Comparison of ENCODE assay signal across 12 cellular contexts in the genomic region with DNA sequence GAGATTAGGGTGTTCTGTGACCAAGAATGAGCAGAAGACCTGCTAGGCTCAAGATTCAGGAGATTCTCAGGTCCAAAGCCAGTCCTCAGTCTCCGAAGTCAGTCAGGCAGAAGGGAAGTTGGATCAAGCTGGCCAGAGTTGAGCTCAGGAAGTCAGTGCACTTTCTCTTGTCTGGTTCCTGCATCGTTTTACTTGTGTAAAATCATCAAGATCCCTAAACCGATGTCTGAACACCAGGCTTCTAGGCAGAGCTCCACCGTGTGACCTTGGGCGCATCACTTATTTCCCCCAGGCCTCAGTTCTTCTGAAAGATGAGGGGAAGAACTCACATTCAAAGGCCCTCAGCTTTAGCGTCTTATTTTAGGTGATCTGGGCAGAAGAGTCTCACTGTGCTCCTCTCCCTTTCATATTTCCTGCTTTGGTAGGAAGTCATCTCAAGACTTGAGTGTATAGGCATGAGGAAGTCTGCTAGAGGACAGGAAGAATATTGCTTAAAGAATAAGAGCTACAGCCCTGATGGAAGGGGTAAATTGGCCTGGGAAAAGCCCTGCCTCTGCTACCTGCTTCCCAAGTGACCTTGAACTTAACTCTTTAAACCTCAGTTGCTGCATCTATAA. TPM values are rescaled to one million over a fixed set of nuclear protein-coding genes. Genes with fewer than 3 reads are reported as not detected.
DNase-seq lines count a peak whose midpoint lies in the region; ATAC-seq, FAIRE-seq and TF ChIP-seq lines count a peak whose summit lies in the region.
"Had no signal": no experiment of that assay in that cellular context is flagged by ENCODE, and none has a peak within 500 bp of the region (broad histone marks: within the 10 kb centered on the region; RNA-seq: fewer than 3 reads in every experiment).

No MANE protein-coding gene starts in this region.

- TF ChIP-seq EP300 in stomach (IDR thresholded peaks at IDR 0.05) (no peak), suprapubic skin (IDR thresholded peaks at IDR 0.05) (no peak)

- H3K27ac ChIP-seq in keratinocyte (ENCODE audit: control insufficient read depth, insufficient read depth, low read length) (peak overlapping the region; percentile 67), stomach (peak overlapping the region in 4 of 5 donors; percentile 5 to 56 (median 48)), suprapubic skin (no peak overlapping the region)

- dilution Hi-C loops in keratinocyte (cut with MboI; ENCODE audit: extremely low pct_ligation_motif_present, low sequenced_read_pairs), result no loop called here

- H4K20me1 ChIP-seq in keratinocyte (ENCODE audit: control insufficient read depth, extremely low read depth, insufficient read depth, low read length), result no peaks in the 10 kb centered on the region

- H3K36me3 ChIP-seq in keratinocyte (ENCODE audit: control insufficient read depth in 2 of 2, extremely low read depth in 1 of 2, insufficient read depth in 2 of 2, low read length in 2 of 2) (peaks cover 0 to 8% of the 10 kb centered on the region in 2 experiments), stomach (no peaks in the 10 kb centered on the region), suprapubic skin (no peaks in the 10 kb centered on the region)
- H3K36me3 ChIP-seq: Peyer's patch had no signal

- no peak for ATAC-seq in WTC11
- ATAC-seq in GM18873 (IDR thresholded peaks at IDR 0.05; ENCODE audit: low FRiP score, unreplicated experiment), result no peak

- no peak for TF ChIP-seq CTCF in WTC11 (IDR thresholded peaks at IDR 0.05)
- TF ChIP-seq CTCF in keratinocyte (optimal IDR thresholded peaks at IDR 0.05 in 1 of 3, IDR thresholded peaks at IDR 0.05 in 1 of 3, conservative IDR thresholded peaks at IDR 0.05 in 1 of 3; ENCODE audit: extremely low read depth in 1 of 3, insufficient read depth in 2 of 3, low read length in 3 of 3), result no peak
- TF ChIP-seq CTCF in stomach (IDR thresholded peaks at IDR 0.05), result no peak
- TF ChIP-seq CTCF in suprapubic skin (IDR thresholded peaks at IDR 0.05), result no peak

- no peak for DNase-seq in activated naive CD4-positive, alpha-beta T cell treated with anti-CD3 and anti-CD28 coated beads, Interleukin-2, amount 10 ng/mL, durations not matched to agents 7 days and 5 days
- DNase-seq in activated naive CD4-positive, alpha-beta T cell treated with Interleukin-2 at 50 U/mL for 16 hours, result no peak
- no peak for DNase-seq in WTC11 (ENCODE audit: low spot score)
- DNase-seq in keratinocyte (ENCODE audit: low read depth, low spot score), result no peak
- DNase-seq in stomach, result no peak
- no peak for DNase-seq in suprapubic skin (ENCODE audit: low spot score in 2 of 2)
- no peak for DNase-seq in retina
- DNase-seq: caudate nucleus, midbrain, Peyer's patch, testis had no signal

- H3K9me3 ChIP-seq in keratinocyte (ENCODE audit: control insufficient read depth, low read depth, low read length) (no peaks in the 10 kb centered on the region), stomach (no peaks in the 10 kb centered on the region), suprapubic skin (no peaks in the 10 kb centered on the region)
- H3K9me3 ChIP-seq: Peyer's patch, testis had no signal

- no peaks in the 10 kb centered on the region for H3K27me3 Mint-ChIP-seq in activated naive CD4-positive, alpha-beta T cell treated with anti-CD3 and anti-CD28 coated beads, Interleukin-2, amount 10 ng/mL, durations not matched to agents 7 days and 5 days
- H3K27me3 Mint-ChIP-seq in WTC11 (ENCODE audit: low read depth), result no peaks in the 10 kb centered on the region

- POLR2A ChIA-PET in WTC11 (lab: Charles Lee), result interaction anchor here (0.6 kb wide), 1 partner anchor 361 kb away, joined by 3 read pairs; no protein-coding TSS in a partner anchor

- H3K4me2 ChIP-seq in keratinocyte (ENCODE audit: control insufficient read depth, extremely low read depth, insufficient read depth, low read depth, low read length), result peak overlapping the region; percentile 39

- no peak overlapping the region for H3K4me3 ChIP-seq in keratinocyte (ENCODE audit: control insufficient read depth in 2 of 3, extremely low read depth in 1 of 3, insufficient read depth in 2 of 3, low read depth in 1 of 3, low read length in 3 of 3)
- no peak overlapping the region for H3K4me3 ChIP-seq in stomach
- no peak overlapping the region for H3K4me3 ChIP-seq in suprapubic skin
- H3K4me3 ChIP-seq: Peyer's patch, testis had no signal

- H3K9me1 ChIP-seq in keratinocyte (ENCODE audit: control insufficient read depth, extremely low read depth, insufficient read depth, low read length), result peaks cover 2% of the 10 kb centered on the region

- whole genome bisulfite sequencing in stomach, 5 donors, result 64 to 79% (median 74%) methylated on average over 6 of the region's 6 CpGs
- 77% methylated on average over 6 of the region's 6 CpGs for WGBS in suprapubic skin

- H2AFZ ChIP-seq in keratinocyte (ENCODE audit: control insufficient read depth, low read length), result no peak overlapping the region

- peaks cover 67% of the 10 kb centered on the region for H3K79me2 ChIP-seq in keratinocyte (ENCODE audit: control insufficient read depth, insufficient read depth, low read length)

- intact Hi-C loops in stomach (cut with DNase I; ENCODE audit: low total_unique reads), result no loop called here

- TF ChIP-seq POLR2A in stomach (IDR thresholded peaks at IDR 0.05) (no peak), suprapubic skin (IDR thresholded peaks at IDR 0.05) (no peak)

- H3K4me1 Mint-ChIP-seq in activated naive CD4-positive, alpha-beta T cell treated with anti-CD3 and anti-CD28 coated beads, Interleukin-2, amount 10 ng/mL, durations not matched to agents 7 days and 5 days, result peaks cover 49% of the 10 kb centered on the region
- peaks cover 47% of the 10 kb centered on the region for H3K4me1 Mint-ChIP-seq in WTC11

- CTCF ChIA-PET in activated naive CD4-positive, alpha-beta T cell treated with anti-CD3 and anti-CD28 coated beads, Interleukin-2, amount 10 ng/mL, durations not matched to agents 7 days and 5 days (lab: Charles Lee), result interaction anchor here (1.2 to 1.6 kb wide), 4 partner anchors 11 to 20 kb away, joined by 4 to 6 read pairs (median 4); no protein-coding TSS in a partner anchor
- CTCF ChIA-PET in WTC11 (lab: Charles Lee), result interaction anchor here (1.0 to 1.5 kb wide), 3 partner anchors 12 to 171 kb away, joined by 3 to 10 read pairs (median 5); no protein-coding TSS in a partner anchor

- H3K4me1 ChIP-seq in keratinocyte (ENCODE audit: control insufficient read depth, extremely low read depth, insufficient read depth, low read length) (peaks cover 84% of the 10 kb centered on the region), stomach (peaks cover 10 to 58% (median 33%) of the 10 kb centered on the region in 4 donors), suprapubic skin (peaks cover 66% of the 10 kb centered on the region)

- H3K9me3 Mint-ChIP-seq in activated naive CD4-positive, alpha-beta T cell treated with anti-CD3 and anti-CD28 coated beads, Interleukin-2, amount 10 ng/mL, durations not matched to agents 7 days and 5 days, result no peaks in the 10 kb centered on the region
- no peaks in the 10 kb centered on the region for H3K9me3 Mint-ChIP-seq in WTC11

- H3K9ac ChIP-seq in keratinocyte (ENCODE audit: control insufficient read depth, extremely low read depth, insufficient read depth, low read length), result peak overlapping the region; percentile 17

- peaks cover 2% of the 10 kb centered on the region for H3K36me3 Mint-ChIP-seq in activated naive CD4-positive, alpha-beta T cell treated with anti-CD3 and anti-CD28 coated beads, Interleukin-2, amount 10 ng/mL, durations not matched to agents 7 days and 5 days
- H3K36me3 Mint-ChIP-seq in WTC11, result no peaks in the 10 kb centered on the region

- peak overlapping the region; percentile 25 for H3K4me3 Mint-ChIP-seq in activated naive CD4-positive, alpha-beta T cell treated with anti-CD3 and anti-CD28 coated beads, Interleukin-2, amount 10 ng/mL, durations not matched to agents 7 days and 5 days
- no peak overlapping the region for H3K4me3 Mint-ChIP-seq in WTC11

- H3K27me3 ChIP-seq in keratinocyte (ENCODE audit: control insufficient read depth, extremely low read depth, insufficient read depth, low read length), result no peaks in the 10 kb centered on the region
- no peaks in the 10 kb centered on the region for H3K27me3 ChIP-seq in stomach
- H3K27me3 ChIP-seq in suprapubic skin, result no peaks in the 10 kb centered on the region
- H3K27me3 ChIP-seq: Peyer's patch, testis had no signal

- FAIRE-seq in keratinocyte (lab: Jason Lieb, UNC), result peak; percentile 82

- H3K27ac Mint-ChIP-seq in activated naive CD4-positive, alpha-beta T cell treated with anti-CD3 and anti-CD28 coated beads, Interleukin-2, amount 10 ng/mL, durations not matched to agents 7 days and 5 days, result peak overlapping the region; percentile 87
- peak overlapping the region; percentile 89 for H3K27ac Mint-ChIP-seq in WTC11

TF ChIP-seq in WTC11, 78 proteins besides CTCF, POLR2A, EP300 and RAD21 (continues in another document):
- no peak for TF ChIP-seq ESRRA (CRISPR knock-in tag; IDR thresholded peaks at IDR 0.05; ENCODE audit: borderline replicate concordance)

RNA-seq across cellular contexts. Expression of gene NF2, which starts 20.2 kb away (rescaled TPM):
- total RNA-seq in WTC11 (2021) (56.2 to 56.9 TPM (median 56.8 TPM) in 3 replicates), stomach (10 to 100 TPM; 16.9 to 37.6 (median 20.3) TPM), suprapubic skin (10 to 100 TPM; 32.4 to 36.8 (median 34.4) TPM)
- polyA plus RNA-seq in keratinocyte (23.2 to 112 TPM (median 50.2 TPM) in 3 replicates), stomach (1 to 10 TPM; 5.8 to 8.4 (median 8.3) TPM)
- polyA plus RNA-seq in keratinocyte (2011; ENCODE audit: low read depth), result 13.5 TPM
- polyA plus RNA-seq in keratinocyte (2011; cell fraction: cytosol; rRNA removed), result 52.7 and 56.2 TPM in 2 replicates
- 72.7 and 76.5 TPM in 2 replicates for polyA plus RNA-seq in keratinocyte (2011; cell fraction: nucleus; rRNA removed)
- 17.9 and 74.8 TPM in 2 replicates for polyA plus RNA-seq in keratinocyte (2012; ENCODE audit: low replicate concordance)
- 47.2 to 164 TPM (median 91.6 TPM) in 3 replicates for polyA minus RNA-seq in keratinocyte
- 77.5 TPM for polyA minus RNA-seq in keratinocyte (2011; cell fraction: cytosol; rRNA and poly(A)+ RNA removed)
- polyA minus RNA-seq in keratinocyte (2011; cell fraction: nucleus; rRNA and poly(A)+ RNA removed), result 46.5 and 81.8 TPM in 2 replicates

RNA-seq across cellular contexts. Expression of gene NIPSNAP1, which starts 42.7 kb away (rescaled TPM):
- total RNA-seq in WTC11 (2021) (153 to 224 TPM (median 217 TPM) in 3 replicates), stomach (10 to 100 TPM in 4 of 5 donors, 1 to 10 TPM in 1; 7.1 to 58.9 (median 24.4) TPM), suprapubic skin (10 to 100 TPM; 13.1 to 38.3 (median 20.9) TPM)
- polyA plus RNA-seq in keratinocyte (58.3 to 63.1 TPM (median 61.3 TPM) in 3 replicates), stomach (10 to 100 TPM; 23.1 to 37.3 (median 30.7) TPM)
- 10.3 TPM for polyA plus RNA-seq in keratinocyte (2011; ENCODE audit: low read depth)
- polyA plus RNA-seq in keratinocyte (2011; cell fraction: cytosol; rRNA removed), result 55.8 and 56.6 TPM in 2 replicates
- polyA plus RNA-seq in keratinocyte (2011; cell fraction: nucleus; rRNA removed), result 38.1 and 43.8 TPM in 2 replicates
- polyA plus RNA-seq in keratinocyte (2012; ENCODE audit: low replicate concordance), result 20.6 and 59.3 TPM in 2 replicates
- 35.8 to 47.7 TPM (median 43.7 TPM) in 3 replicates for polyA minus RNA-seq in keratinocyte
- polyA minus RNA-seq in keratinocyte (2011; cell fraction: cytosol; rRNA and poly(A)+ RNA removed), result 50.1 TPM
- 15.6 and 23.6 TPM in 2 replicates for polyA minus RNA-seq in keratinocyte (2011; cell fraction: nucleus; rRNA and poly(A)+ RNA removed)
